ENCODE assay signal across 20 cellular contexts in genomic region chrX:68746988-68747387, GRCh38.
"Had no signal": no experiment of that assay in that cellular context is flagged by ENCODE, and none has a peak within 500 bp of the region (broad histone marks: within the 10 kb centered on the region; RNA-seq: fewer than 3 reads in every experiment).

No MANE protein-coding gene starts in this region.

- H3K36me3 ChIP-seq: suprapubic skin, transverse colon had no signal

- H3K9me3 Mint-ChIP-seq: activated naive CD4-positive, alpha-beta T cell treated with anti-CD3 and anti-CD28 coated beads for 36 hours; activated naive CD8-positive, alpha-beta T cell treated with anti-CD3 and anti-CD28 coated beads, Interleukin-2, amount 50 U/mL, for 24 hours; stimulated activated naive CD8-positive, alpha-beta T cell treated with anti-CD3 and anti-CD28 coated beads, Interleukin-15, Interleukin-2, amounts not matched to agents 100 ng/mL and 50 ng/mL, for 24 hours; WTC11 had no signal

- DNase-seq: activated CD4-positive, alpha-beta T cell treated with anti-CD3 and anti-CD28 coated beads for 36 hours; activated CD4-positive, alpha-beta T cell treated with anti-CD3 and anti-CD28 coated beads, Interleukin-2, amount 50 U/mL, for 48 hours; activated naive CD4-positive, alpha-beta T cell treated with anti-CD3 and anti-CD28 coated beads for 36 hours; activated naive CD8-positive, alpha-beta T cell treated with anti-CD3 and anti-CD28 coated beads, Interleukin-2, amount 50 U/mL, for 24 hours; activated T-cell treated with anti-CD3 and anti-CD28 coated beads, Interleukin-2, amount 50 U/mL, for 24 hours; anterior cingulate cortex; caudate nucleus; foreskin fibroblast; islet precursor cell; left colon; nephron progenitor cell; nucleus accumbens; retina; stimulated activated CD4-positive, alpha-beta T cell treated with anti-CD3 and anti-CD28 coated beads, Interleukin-2, amount 100 ng/mL, for 24 hours; transverse colon had no signal

- H3K4me3 Mint-ChIP-seq: activated CD4-positive, alpha-beta T cell treated with anti-CD3 and anti-CD28 coated beads for 36 hours; activated naive CD4-positive, alpha-beta T cell treated with anti-CD3 and anti-CD28 coated beads for 36 hours; activated naive CD8-positive, alpha-beta T cell treated with anti-CD3 and anti-CD28 coated beads, Interleukin-2, amount 50 U/mL, for 24 hours; activated T-cell treated with anti-CD3 and anti-CD28 coated beads, Interleukin-2, amount 50 U/mL, for 24 hours; brain; nephron progenitor cell; stimulated activated naive CD8-positive, alpha-beta T cell treated with anti-CD3 and anti-CD28 coated beads, Interleukin-15, Interleukin-2, amounts not matched to agents 100 ng/mL and 50 ng/mL, for 24 hours; WTC11 had no signal

- H3K27ac Mint-ChIP-seq: activated CD4-positive, alpha-beta T cell treated with anti-CD3 and anti-CD28 coated beads for 36 hours; activated naive CD4-positive, alpha-beta T cell treated with anti-CD3 and anti-CD28 coated beads for 36 hours; activated naive CD8-positive, alpha-beta T cell treated with anti-CD3 and anti-CD28 coated beads, Interleukin-2, amount 50 U/mL, for 24 hours; activated T-cell treated with anti-CD3 and anti-CD28 coated beads, Interleukin-2, amount 50 U/mL, for 24 hours; nephron progenitor cell; stimulated activated naive CD8-positive, alpha-beta T cell treated with anti-CD3 and anti-CD28 coated beads, Interleukin-15, Interleukin-2, amounts not matched to agents 100 ng/mL and 50 ng/mL, for 24 hours; WTC11 had no signal

- H3K4me1 ChIP-seq: suprapubic skin, transverse colon had no signal

- H3K36me3 Mint-ChIP-seq: brain, WTC11 had no signal

- H3K4me1 Mint-ChIP-seq: brain, WTC11 had no signal

- H3K9me3 ChIP-seq: suprapubic skin, transverse colon had no signal

- H3K4me3 ChIP-seq: suprapubic skin, transverse colon had no signal

- H3K27me3 Mint-ChIP-seq: activated CD4-positive, alpha-beta T cell treated with anti-CD3 and anti-CD28 coated beads for 36 hours; activated naive CD8-positive, alpha-beta T cell treated with anti-CD3 and anti-CD28 coated beads, Interleukin-2, amount 50 U/mL, for 24 hours; stimulated activated naive CD8-positive, alpha-beta T cell treated with anti-CD3 and anti-CD28 coated beads, Interleukin-15, Interleukin-2, amounts not matched to agents 100 ng/mL and 50 ng/mL, for 24 hours had no signal

- H3K27ac ChIP-seq: epithelial cell of prostate, suprapubic skin, transverse colon had no signal

- ATAC-seq: activated CD4-positive, alpha-beta T cell treated with anti-CD3 and anti-CD28 coated beads for 36 hours; activated naive CD8-positive, alpha-beta T cell treated with anti-CD3 and anti-CD28 coated beads, Interleukin-2, amount 50 U/mL, for 24 hours; left colon; WTC11 had no signal

- H3K27me3 ChIP-seq: suprapubic skin, transverse colon had no signal
